Comparison of ENCODE assay signal across 9 cellular contexts in the genomic region with DNA sequence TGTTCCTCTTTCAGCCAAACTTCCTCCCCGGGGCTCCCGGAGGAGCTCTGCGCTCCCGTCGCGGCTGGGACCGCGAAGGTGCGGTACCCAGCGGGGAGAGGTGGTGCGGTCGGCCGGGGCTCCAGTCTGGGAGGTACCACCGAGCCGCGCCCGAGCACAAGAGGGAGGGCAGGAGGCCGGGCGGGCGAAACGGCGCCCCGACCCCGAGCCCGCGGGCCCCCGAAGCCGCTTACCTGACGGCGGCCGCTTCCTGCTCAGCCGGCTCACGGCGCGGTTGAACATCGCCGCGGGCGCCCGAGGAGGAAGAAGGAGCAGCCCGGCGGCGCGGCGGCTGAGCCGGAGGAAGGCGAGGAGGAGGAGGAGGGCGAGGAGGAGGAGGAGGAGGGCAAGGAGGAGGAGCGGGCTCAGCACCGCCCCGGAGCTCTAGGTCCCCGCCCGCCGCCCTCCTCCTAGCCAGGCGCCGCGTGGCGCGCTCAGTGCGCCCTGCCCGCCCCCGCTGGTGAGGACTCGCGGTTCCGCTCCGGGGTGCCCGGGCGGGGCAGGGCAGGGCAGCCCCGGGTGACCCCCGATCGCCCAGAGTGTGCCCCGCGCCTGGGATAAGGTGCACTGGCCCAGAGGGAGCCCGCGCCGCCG. TPM values are rescaled to one million over a fixed set of nuclear protein-coding genes. Genes with fewer than 3 reads are reported as not detected.
DNase-seq lines count a peak whose midpoint lies in the region; ATAC-seq, FAIRE-seq and TF ChIP-seq lines count a peak whose summit lies in the region.
"Had no signal": no experiment of that assay in that cellular context is flagged by ENCODE, and none has a peak within 500 bp of the region (broad histone marks: within the 10 kb centered on the region; RNA-seq: fewer than 3 reads in every experiment).

A gene with protein sequence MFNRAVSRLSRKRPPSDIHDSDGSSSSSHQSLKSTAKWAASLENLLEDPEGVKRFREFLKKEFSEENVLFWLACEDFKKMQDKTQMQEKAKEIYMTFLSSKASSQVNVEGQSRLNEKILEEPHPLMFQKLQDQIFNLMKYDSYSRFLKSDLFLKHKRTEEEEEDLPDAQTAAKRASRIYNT (minus strand): TSS at position 363 of the 633 bp plus-strand sequence. CDS start 81 bp downstream, at position 282.

- H3K4me3 ChIP-seq in pancreas = peak within 1 kb of the TSS; percentile 31 to 75 (median 60)
- H3K4me3 ChIP-seq in thyroid gland (replicated peaks in 1 of 3) = peak within 1 kb of the TSS; percentile 14 to 72 (median 68)

- peak within 1 kb of the TSS in 1 of 4 donors; percentile 53 for H3K27ac ChIP-seq in pancreas
- peak within 1 kb of the TSS; percentile 9 to 89 (median 88) for H3K27ac ChIP-seq in thyroid gland

- H3K9me3 ChIP-seq in pancreas (no peaks in the 10 kb centered on the region), thyroid gland (no peaks in the 10 kb centered on the region)

- no peak for TF ChIP-seq CTCF in pancreas (IDR thresholded peaks at IDR 0.05)
- TF ChIP-seq CTCF in thyroid gland (IDR thresholded peaks at IDR 0.05) = no peak

- FAIRE-seq in pancreas (lab: Jason Lieb, UNC) = no peak
- FAIRE-seq: TTC549 had no signal

- DNase-seq in Ammon's horn (ENCODE audit: low spot score) = peak; percentile 76
- DNase-seq in RPMI8226 = peak; percentile 88
- DNase-seq in activated effector memory CD4-positive, alpha-beta T cell treated with Interleukin-2 at 50 U/mL for 16 hours = peak; percentile 77
- DNase-seq in globus pallidus (ENCODE audit: low spot score) = peak; percentile 51
- peak in 5 of 6 donors; percentile 37 to 84 (median 47) for DNase-seq in pancreas
- DNase-seq in thyroid gland = peak; percentile 80 to 83

- H3K27me3 ChIP-seq in pancreas (no peaks in the 10 kb centered on the region), thyroid gland (no peaks in the 10 kb centered on the region)

- H3K4me1 ChIP-seq in pancreas = peaks cover 0 to 4% (median 0%) of the 10 kb centered on the region in 3 donors
- peaks cover 20 to 39% of the 10 kb centered on the region in 2 donors for H3K4me1 ChIP-seq in thyroid gland

- WGBS in pancreas, 2 donors = 0 to 1% methylated on average over 22 to 77 of the region's 77 CpGs
- 0 to 1% methylated on average over 8 to 58 of the region's 77 CpGs for WGBS in thyroid gland, 2 donors

- TF ChIP-seq POLR2A in GM19193 (IDR thresholded peaks at IDR 0.05; ENCODE audit: extremely low read depth, insufficient read depth, insufficient read length) (peak; percentile 71), thyroid gland (IDR thresholded peaks at IDR 0.05) (peak; percentile 85 to 93)

- intact Hi-C loops in pancreas (cut with DNase I) (no loop called here), thyroid gland (cut with DNase I) (loop anchor here (10.0 kb wide), 1 partner anchor 52 kb away; a partner anchor contains a TSS)

- H3K36me3 ChIP-seq in pancreas (no peaks in the 10 kb centered on the region), thyroid gland (no peaks in the 10 kb centered on the region)

- ATAC-seq in HG03354 (IDR thresholded peaks at IDR 0.05; ENCODE audit: poor library complexity, severe bottlenecking, unreplicated experiment) = peak; percentile 74
- ATAC-seq in pancreas = peak; percentile 85 to 94 (median 91)

RNA-seq across cellular contexts. Expression of the gene that starts here (rescaled TPM):
- total RNA-seq in pancreas = 10 to 100 TPM in 1 of 6 donors, 1 to 10 TPM in 3, under 1 TPM in 2; 0.42 to 15.9 (median 3.6) TPM
- polyA plus RNA-seq in pancreas = 1 to 10 TPM; 4.4 to 5.4 TPM
- 10 to 100 TPM; 21.4 to 97.6 (median 35.5) TPM for total RNA-seq in thyroid gland
